Comparison of ENCODE assay signal across 14 cellular contexts in genomic region chr11:71622561-71622960, GRCh38. TPM values are rescaled to one million over a fixed set of nuclear protein-coding genes. Genes with fewer than 3 reads are reported as not detected.
A peak's percentile ranks its signal among the peaks of the same experiment; 100 is the strongest.
DNase-seq lines count a peak whose midpoint lies in the region; ATAC-seq and TF ChIP-seq lines count a peak whose summit lies in the region.
"Not testable (repeated sequence)": the region's sequence is repeated elsewhere in the genome, so short reads cannot be mapped to it uniquely, and the experiment has no call there.
"Had no signal": no experiment of that assay in that cellular context is flagged by ENCODE, and none has a peak within 500 bp of the region (broad histone marks: within the 10 kb centered on the region; RNA-seq: fewer than 3 reads in every experiment).

No MANE protein-coding gene starts in this region.

- not testable (repeated sequence) for H3K14ac ChIP-seq in neuronal stem cell (ENCODE audit: low read length)

- not testable (repeated sequence) for H3K79me1 ChIP-seq in neuronal stem cell (ENCODE audit: low read depth, low read length)

- H2BK5ac ChIP-seq in neuronal stem cell (ENCODE audit: low read length): not testable (repeated sequence)

- H4K8ac ChIP-seq in neuronal stem cell (ENCODE audit: low read depth, low read length): not testable (repeated sequence)

- H3K4me1 ChIP-seq in lower lobe of right lung; neuronal stem cell (ENCODE audit: control insufficient read depth in 2 of 2, insufficient read depth in 1 of 2, low read depth in 1 of 2, low read length in 2 of 2); thyroid gland: not testable (repeated sequence)

- H3K27ac ChIP-seq in coronary artery; lower lobe of right lung; neuronal stem cell (replicated peaks; ENCODE audit: low read length): not testable (repeated sequence)
- peak overlapping the region in 1 of 3 donors; percentile 2 for H3K27ac ChIP-seq in thyroid gland

- not testable (repeated sequence) for H3K23ac ChIP-seq in neuronal stem cell (ENCODE audit: low read depth, low read length, poor library complexity)

- not testable (repeated sequence) for H3K9ac ChIP-seq in neuronal stem cell (ENCODE audit: low read depth, low read length, poor library complexity)

- H2AFZ ChIP-seq in neuronal stem cell (ENCODE audit: low read length): not testable (repeated sequence)

- no CpG with 5 or more reads among the region's 14 CpGs for WGBS in neuronal stem cell (ENCODE audit: extremely low coverage in 2 of 2, insufficient read length in 2 of 2, insufficient replicate concordance in 1 of 2), 2 donors
- 48 to 50% methylated on average over 14 of the region's 14 CpGs for WGBS in thyroid gland, 2 donors

- not testable (repeated sequence) for TF ChIP-seq POLR2A in thyroid gland (IDR thresholded peaks at IDR 0.05)

- not testable (repeated sequence) for H3K4me3 ChIP-seq in coronary artery; lower lobe of right lung; neuronal stem cell (ENCODE audit: low read length in 2 of 2); thyroid gland (replicated peaks in 1 of 3)

- not testable (repeated sequence) for ATAC-seq in lower lobe of right lung

- not testable (repeated sequence) for H3K4ac ChIP-seq in neuronal stem cell (ENCODE audit: low read length)

- H3K36me3 ChIP-seq in lower lobe of right lung; neuronal stem cell (replicated peaks in 1 of 2; ENCODE audit: control insufficient read depth in 2 of 2, insufficient read depth in 2 of 2, low read length in 2 of 2); thyroid gland: not testable (repeated sequence)

- H2AK5ac ChIP-seq in neuronal stem cell (ENCODE audit: low read depth, low read length): not testable (repeated sequence)

- H4K91ac ChIP-seq in neuronal stem cell (ENCODE audit: low read depth, low read length, poor library complexity): not testable (repeated sequence)

- not testable (repeated sequence) for H3K9me3 ChIP-seq in lower lobe of right lung; neuronal stem cell (replicated peaks in 1 of 2; ENCODE audit: control insufficient read depth in 2 of 2, insufficient read depth in 1 of 2, low read depth in 1 of 2, low read length in 2 of 2); thyroid gland

- H2BK12ac ChIP-seq in neuronal stem cell (ENCODE audit: low read length): peak overlapping the region; percentile 58

- not testable (repeated sequence) for H2BK15ac ChIP-seq in neuronal stem cell (ENCODE audit: low read length)

- H3K27me3 ChIP-seq in lower lobe of right lung (ENCODE audit: low read depth); neuronal stem cell (ENCODE audit: control insufficient read depth in 3 of 3, insufficient read depth in 3 of 3, low read depth in 1 of 3, low read length in 3 of 3); thyroid gland: not testable (repeated sequence)

- not testable (repeated sequence) for H3K4me2 ChIP-seq in neuronal stem cell (ENCODE audit: insufficient read depth, low read length, poor library complexity, severe bottlenecking)

- not testable (repeated sequence) for H2BK120ac ChIP-seq in neuronal stem cell (ENCODE audit: low read depth, low read length)

- not testable (repeated sequence) for TF ChIP-seq CTCF in coronary artery (IDR thresholded peaks at IDR 0.05); lower lobe of right lung (IDR thresholded peaks at IDR 0.05); thyroid gland (IDR thresholded peaks at IDR 0.05)

- H3K18ac ChIP-seq in neuronal stem cell (ENCODE audit: low read length): not testable (repeated sequence)

- DNase-seq in coronary artery (ENCODE audit: low spot score) (peak; percentile 19), cardiac septum (ENCODE audit: low spot score) (peak; percentile 38), lower lobe of right lung (peak; percentile 75), thyroid gland (peak; percentile 82 to 89)
- DNase-seq in neuronal stem cell (ENCODE audit: low spot score): not testable (repeated sequence)

- intact Hi-C loops in cardiac septum (cut with DNase I); lower lobe of right lung (cut with DNase I); thyroid gland (cut with DNase I): not testable (repeated sequence)

RNA-seq across cellular contexts. Expression of gene KRTAP5-11, which starts 39.9 kb away (rescaled TPM):
- total RNA-seq in cardiac septum (not detected), lower lobe of right lung (not detected), thyroid gland (not detected)
- polyA plus RNA-seq in neuronal stem cell (2013, experiment 1 of 2): not detected
- polyA plus RNA-seq in neuronal stem cell (2013, experiment 2 of 2): 0.07 TPM
- total RNA-seq: A673; CD4-positive, alpha-beta memory T cell; CD4-positive, CD25-positive, alpha-beta regulatory T cell; CD8-positive, alpha-beta memory T cell; Daoy; G401; GM12878 had no signal
- polyA plus RNA-seq: AG04450; CD14-positive monocyte; CD4-positive, alpha-beta memory T cell; CD4-positive, CD25-positive, alpha-beta regulatory T cell; CD8-positive, alpha-beta memory T cell; GM12878 had no signal

RNA-seq across cellular contexts. Expression of gene KRTAP5-10, which starts 57.2 kb away (rescaled TPM):
- not detected for total RNA-seq in cardiac septum
- not detected for total RNA-seq in lower lobe of right lung
- polyA plus RNA-seq in neuronal stem cell (2013, experiment 1 of 2): 0.11 TPM
- 0.08 TPM for polyA plus RNA-seq in neuronal stem cell (2013, experiment 2 of 2)
- total RNA-seq in thyroid gland: not detected
- total RNA-seq: A673; CD4-positive, alpha-beta memory T cell; CD4-positive, CD25-positive, alpha-beta regulatory T cell; CD8-positive, alpha-beta memory T cell; Daoy; G401; GM12878 had no signal
- polyA plus RNA-seq: AG04450; CD14-positive monocyte; CD4-positive, alpha-beta memory T cell; CD4-positive, CD25-positive, alpha-beta regulatory T cell; CD8-positive, alpha-beta memory T cell had no signal
